9 cellular contexts compared by ENCODE assay signal in the genomic region with DNA sequence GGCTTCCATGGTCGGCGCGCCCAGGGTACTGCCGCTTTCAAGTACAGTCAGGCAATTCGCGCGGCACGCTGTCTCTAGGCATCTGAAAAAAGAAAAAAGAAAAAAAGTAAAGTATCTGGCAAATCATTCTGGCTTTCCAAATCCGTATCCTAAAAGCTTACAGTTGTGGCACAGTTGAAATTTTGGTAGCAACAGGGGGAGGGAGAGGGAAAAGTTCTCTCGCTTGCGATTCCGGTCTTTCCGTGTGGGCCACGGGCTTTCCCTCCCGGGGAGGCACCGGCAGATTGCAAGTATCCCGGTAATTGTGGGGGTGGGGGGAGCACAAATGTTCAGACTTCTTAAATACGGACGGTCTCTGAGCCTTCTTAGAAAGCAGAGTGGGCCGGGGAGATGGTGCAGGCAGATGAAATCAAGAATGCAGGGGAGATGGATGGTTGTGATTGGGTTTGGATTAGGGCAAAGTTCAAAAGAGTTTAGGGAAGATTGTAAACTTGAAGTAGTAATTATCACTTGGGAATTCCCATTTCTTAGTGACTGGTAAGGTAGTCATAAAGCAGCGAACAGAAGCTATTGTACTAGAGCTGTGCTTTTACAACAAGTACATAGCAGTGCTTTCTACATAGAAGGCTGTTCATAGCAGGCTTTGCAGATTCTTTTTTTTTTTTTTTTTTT. TPM values are rescaled to one million over a fixed set of nuclear protein-coding genes. Genes with fewer than 3 reads are reported as not detected.
DNase-seq lines count a peak whose midpoint lies in the region; ATAC-seq, FAIRE-seq and TF ChIP-seq lines count a peak whose summit lies in the region.
"Had no signal": no experiment of that assay in that cellular context is flagged by ENCODE, and none has a peak within 500 bp of the region (broad histone marks: within the 10 kb centered on the region; RNA-seq: fewer than 3 reads in every experiment).

No MANE protein-coding gene starts in this region.

- DNase-seq in DMS79 treated with DMSO at 0.1 percent for 48 hours (lab: John Stamatoyannopoulos, UW) (peak; percentile 39), DMS79 (lab: John Stamatoyannopoulos, UW) (no peak), hepatic stellate cell (ENCODE audit: low spot score) (peak; percentile 11), spleen (no peak), Kasumi-1 (lab: John Stamatoyannopoulos, UW) (no peak), SHP77 treated with DMSO at 0.1 percent for 48 hours (lab: John Stamatoyannopoulos, UW) (no peak), frontal cortex (ENCODE audit: low spot score in 2 of 2) (no peak)
- no peak for DNase-seq in activated CD8-positive, alpha-beta T cell treated with anti-CD3 and anti-CD28 coated beads, Interleukin-2, amount 10 ng/mL, durations not matched to agents 7 days and 5 days

- CTCF ChIA-PET in activated CD8-positive, alpha-beta T cell treated with anti-CD3 and anti-CD28 coated beads, Interleukin-2, amount 10 ng/mL, durations not matched to agents 7 days and 5 days (lab: Charles Lee): interaction anchor here (0.6 to 10.7 kb wide), 7 partner anchors 10 to 528 kb away, joined by 3 to 178 read pairs (median 5); no protein-coding TSS in a partner anchor

- intact Hi-C loops in spleen (cut with DNase I; ENCODE audit: low total_unique reads): loop anchor here (10.0 kb wide), 1 partner anchor 171 kb away; no protein-coding TSS in a partner anchor

- peaks cover 7% of the 10 kb centered on the region for H3K27me3 Mint-ChIP-seq in activated CD8-positive, alpha-beta T cell treated with anti-CD3 and anti-CD28 coated beads, Interleukin-2, amount 10 ng/mL, durations not matched to agents 7 days and 5 days (ENCODE audit: low read depth)

- H3K4me1 ChIP-seq in spleen: peaks cover 12 to 65% (median 41%) of the 10 kb centered on the region in 6 donors

- peak overlapping the region; percentile 89 for H3K4me3 Mint-ChIP-seq in activated CD8-positive, alpha-beta T cell treated with anti-CD3 and anti-CD28 coated beads, Interleukin-2, amount 10 ng/mL, durations not matched to agents 7 days and 5 days

- no peak for FAIRE-seq in frontal cortex (lab: Jason Lieb, UNC)

- H3K9me3 Mint-ChIP-seq in activated CD8-positive, alpha-beta T cell treated with anti-CD3 and anti-CD28 coated beads, Interleukin-2, amount 10 ng/mL, durations not matched to agents 7 days and 5 days (ENCODE audit: insufficient read depth): no peaks in the 10 kb centered on the region

- peaks cover 0 to 14% (median 0%) of the 10 kb centered on the region in 6 donors for H3K36me3 ChIP-seq in spleen

- no peaks in the 10 kb centered on the region for H3K9me3 ChIP-seq in spleen

- POLR2A ChIA-PET in activated CD8-positive, alpha-beta T cell treated with anti-CD3 and anti-CD28 coated beads, Interleukin-2, amount 10 ng/mL, durations not matched to agents 7 days and 5 days (lab: Charles Lee): interaction anchor here (0.6 to 2.4 kb wide), 2 partner anchors 43 to 103 kb away, joined by 3 to 8 read pairs; a partner anchor contains a TSS

- peaks cover 35% of the 10 kb centered on the region for H3K4me1 Mint-ChIP-seq in activated CD8-positive, alpha-beta T cell treated with anti-CD3 and anti-CD28 coated beads, Interleukin-2, amount 10 ng/mL, durations not matched to agents 7 days and 5 days (ENCODE audit: low read depth)

- peak overlapping the region in 2 of 8 donors; percentile 87 to 91 for H3K27ac ChIP-seq in spleen
- H3K27ac ChIP-seq: 22Rv1 had no signal

- ATAC-seq in activated CD8-positive, alpha-beta T cell treated with anti-CD3 and anti-CD28 coated beads, Interleukin-2, amount 10 ng/mL, durations not matched to agents 7 days and 5 days: no peak

- peak overlapping the region; percentile 2 for H3K27ac Mint-ChIP-seq in activated CD8-positive, alpha-beta T cell treated with anti-CD3 and anti-CD28 coated beads, Interleukin-2, amount 10 ng/mL, durations not matched to agents 7 days and 5 days

- H3K27me3 ChIP-seq in spleen (replicated peaks in 1 of 7): peaks cover 0 to 78% (median 19%) of the 10 kb centered on the region in 7 donors

- TF ChIP-seq POLR2A in spleen (IDR thresholded peaks at IDR 0.05): no peak

- peaks cover 56% of the 10 kb centered on the region for H3K36me3 Mint-ChIP-seq in activated CD8-positive, alpha-beta T cell treated with anti-CD3 and anti-CD28 coated beads, Interleukin-2, amount 10 ng/mL, durations not matched to agents 7 days and 5 days (ENCODE audit: low read depth)

- WGBS in spleen, 5 donors: 7 to 8% (median 8%) methylated on average over 21 of the region's 21 CpGs

- H3K4me3 ChIP-seq in spleen: peak overlapping the region; percentile 70 to 96 (median 84)

- no peak for TF ChIP-seq CTCF in spleen (IDR thresholded peaks at IDR 0.05 in 8 of 11, conservative IDR thresholded peaks at IDR 0.05 in 3 of 11)

RNA-seq across cellular contexts. Expression of a gene that starts 1.2 kb away (rescaled TPM):
- 10 to 100 TPM; 33.7 to 39.0 TPM for total RNA-seq in activated CD8-positive, alpha-beta T cell treated with anti-CD3 and anti-CD28 coated beads, Interleukin-2, amount 10 ng/mL, durations not matched to agents 7 days and 5 days
- 10 to 100 TPM in 6 of 7 donors, 1 to 10 TPM in 1; 9.7 to 32.3 (median 15.4) TPM for total RNA-seq in spleen
- 10 to 100 TPM in 1 of 3 donors, 1 to 10 TPM in 2; 5.3 to 10.6 (median 7.0) TPM for polyA plus RNA-seq in spleen
- total RNA-seq in frontal cortex: 65.2 TPM

Comparison
In these comparisons a context has a peak if more than half of its experiments do, and no peak if none do; other contexts are left out.
1. DNase-seq: peak in DMS79 treated with DMSO at 0.1 percent for 48 hours (single experiment) and hepatic stellate cell (single experiment); none in DMS79 (single experiment), activated CD8-positive, alpha-beta T cell treated with anti-CD3 and anti-CD28 coated beads, Interleukin-2, amount 10 ng/mL, durations not matched to agents 7 days and 5 days (single experiment), spleen (single experiment), Kasumi-1 (0 of 2), SHP77 treated with DMSO at 0.1 percent for 48 hours (single experiment) and frontal cortex (0 of 2).